ENCODE assay signal across 11 cellular contexts in genomic region chr1:225343618-225344017, GRCh38.
DNase-seq lines count a peak whose midpoint lies in the region; FAIRE-seq and TF ChIP-seq lines count a peak whose summit lies in the region.
"Had no signal": no experiment of that assay in that cellular context is flagged by ENCODE, and none has a peak within 500 bp of the region (broad histone marks: within the 10 kb centered on the region; RNA-seq: fewer than 3 reads in every experiment).

No MANE protein-coding gene starts in this region.

- H3K27me3 ChIP-seq in uterus = no peaks in the 10 kb centered on the region
- H3K27me3 ChIP-seq: ascending aorta had no signal

- peak; percentile 97 for FAIRE-seq in TTC549 (lab: Jason Lieb, UNC)
- FAIRE-seq: keratinocyte had no signal

- H3K4me3 ChIP-seq in uterus = no peak overlapping the region
- H3K4me3 ChIP-seq: ascending aorta had no signal

- no peak overlapping the region for H3K27ac ChIP-seq in uterus
- H3K27ac ChIP-seq: ascending aorta had no signal

- DNase-seq in NCI-H1105 treated with DMSO at 0.1 percent for 48 hours (lab: John Stamatoyannopoulos, UW) = peak; percentile 22
- no peak for DNase-seq in NCI-H1105 (lab: John Stamatoyannopoulos, UW)
- DNase-seq in LoVo (ENCODE audit: low spot score) = peak; percentile 22
- DNase-seq in lung microvascular endothelial cell (ENCODE audit: low read depth in 2 of 2) = peak; percentile 0 to 28
- DNase-seq in activated naive CD8-positive, alpha-beta T cell treated with anti-CD3 and anti-CD28 coated beads for 36 hours = no peak
- DNase-seq in D341Med (ENCODE audit: low spot score) = no peak
- DNase-seq in uterus = no peak
- DNase-seq: stimulated activated CD4-positive, alpha-beta T cell treated with anti-CD3 and anti-CD28 coated beads, Interleukin-12 subunit alpha, Interleukin-12 subunit beta, amount 100 ng/mL, for 4 hours had no signal

- peaks cover 13% of the 10 kb centered on the region for H3K27me3 Mint-ChIP-seq in activated naive CD8-positive, alpha-beta T cell treated with anti-CD3 and anti-CD28 coated beads for 36 hours

- TF ChIP-seq CTCF in uterus (IDR thresholded peaks at IDR 0.05) = no peak

- H3K4me1 ChIP-seq in uterus = no peaks in the 10 kb centered on the region
- H3K4me1 ChIP-seq: ascending aorta had no signal

- peaks cover 7% of the 10 kb centered on the region for H3K9me3 Mint-ChIP-seq in activated naive CD8-positive, alpha-beta T cell treated with anti-CD3 and anti-CD28 coated beads for 36 hours

- H3K4me1 Mint-ChIP-seq in activated naive CD8-positive, alpha-beta T cell treated with anti-CD3 and anti-CD28 coated beads for 36 hours = peaks cover 3% of the 10 kb centered on the region

- no peaks in the 10 kb centered on the region for H3K9me3 ChIP-seq in uterus
- H3K9me3 ChIP-seq: ascending aorta had no signal

- no peaks in the 10 kb centered on the region for H3K36me3 Mint-ChIP-seq in activated naive CD8-positive, alpha-beta T cell treated with anti-CD3 and anti-CD28 coated beads for 36 hours

- no peak for TF ChIP-seq POLR2A in uterus (IDR thresholded peaks at IDR 0.05)

- intact Hi-C loops in uterus (cut with DNase I; ENCODE audit: low total_unique reads) = no loop called here

- no peak overlapping the region for H3K4me3 Mint-ChIP-seq in activated naive CD8-positive, alpha-beta T cell treated with anti-CD3 and anti-CD28 coated beads for 36 hours

- no peaks in the 10 kb centered on the region for H3K36me3 ChIP-seq in uterus
- H3K36me3 ChIP-seq: ascending aorta had no signal

- H3K27ac Mint-ChIP-seq in activated naive CD8-positive, alpha-beta T cell treated with anti-CD3 and anti-CD28 coated beads for 36 hours = no peak overlapping the region

Comparison
In these comparisons a context has a peak if more than half of its experiments do, and no peak if none do; other contexts are left out.
1. DNase-seq: peak in NCI-H1105 treated with DMSO at 0.1 percent for 48 hours (single experiment), LoVo (single experiment) and lung microvascular endothelial cell (2 of 2); none in NCI-H1105 (single experiment), activated naive CD8-positive, alpha-beta T cell treated with anti-CD3 and anti-CD28 coated beads for 36 hours (single experiment), D341Med (single experiment) and uterus (0 of 2).